In the genomic region with DNA sequence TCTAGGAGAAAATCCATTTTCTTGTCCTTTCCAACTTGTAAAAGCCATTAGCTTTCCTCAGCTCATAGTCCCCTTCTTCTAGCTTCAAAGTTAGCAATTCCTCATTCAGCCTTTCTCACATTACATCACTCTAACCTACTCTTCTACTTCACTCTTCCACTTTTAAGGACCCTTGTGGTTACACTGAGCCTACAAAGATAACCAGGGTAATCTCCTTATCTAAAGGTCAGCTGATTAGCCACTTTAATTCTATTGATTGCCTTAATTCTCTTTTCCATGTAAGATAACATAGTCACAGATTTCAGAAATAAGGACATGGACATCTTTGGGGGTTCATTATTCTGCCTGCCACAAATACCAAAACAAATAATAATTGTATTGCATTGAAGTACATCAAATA, we compare ENCODE assay signal across 1 cellular context.
TF ChIP-seq lines count a peak whose summit lies in the region.

No MANE protein-coding gene starts in this region.

TF ChIP-seq in HepG2, 621 proteins besides CTCF, POLR2A, EP300 and RAD21 (continued from another document):
- TF ChIP-seq ZNF318 (CRISPR knock-in tag; IDR thresholded peaks at IDR 0.05): no peak
- no peak for TF ChIP-seq RFXAP (CRISPR knock-in tag; IDR thresholded peaks at IDR 0.05; ENCODE audit: borderline replicate concordance)
- TF ChIP-seq, protein P1, sequence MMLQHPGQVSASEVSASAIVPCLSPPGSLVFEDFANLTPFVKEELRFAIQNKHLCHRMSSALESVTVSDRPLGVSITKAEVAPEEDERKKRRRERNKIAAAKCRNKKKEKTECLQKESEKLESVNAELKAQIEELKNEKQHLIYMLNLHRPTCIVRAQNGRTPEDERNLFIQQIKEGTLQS (CRISPR knock-in tag; IDR thresholded peaks at IDR 0.05): no peak
- no peak for TF ChIP-seq ZNF260 (CRISPR knock-in tag; IDR thresholded peaks at IDR 0.05; ENCODE audit: borderline replicate concordance, low read depth)
- no peak for TF ChIP-seq IRX3 (CRISPR knock-in tag; IDR thresholded peaks at IDR 0.05; ENCODE audit: borderline replicate concordance, low read depth)
- no peak for TF ChIP-seq REST (IDR thresholded peaks at IDR 0.05; ENCODE audit: borderline replicate concordance in 1 of 2, low read depth in 1 of 2, low read length in 2 of 2)
- TF ChIP-seq HIVEP1 (CRISPR knock-in tag; IDR thresholded peaks at IDR 0.05): no peak
- no peak for TF ChIP-seq SP1 (IDR thresholded peaks at IDR 0.05)
- TF ChIP-seq SP1 (CRISPR knock-in tag; IDR thresholded peaks at IDR 0.05): no peak
- no peak for TF ChIP-seq TEAD3 (CRISPR knock-in tag; optimal IDR thresholded peaks at IDR 0.05; ENCODE audit: borderline replicate concordance)
- TF ChIP-seq ZNF510 (CRISPR knock-in tag; IDR thresholded peaks at IDR 0.05; ENCODE audit: low read depth): no peak
- TF ChIP-seq NKX3-1 (CRISPR knock-in tag; IDR thresholded peaks at IDR 0.05): no peak
- TF ChIP-seq, protein P2, sequence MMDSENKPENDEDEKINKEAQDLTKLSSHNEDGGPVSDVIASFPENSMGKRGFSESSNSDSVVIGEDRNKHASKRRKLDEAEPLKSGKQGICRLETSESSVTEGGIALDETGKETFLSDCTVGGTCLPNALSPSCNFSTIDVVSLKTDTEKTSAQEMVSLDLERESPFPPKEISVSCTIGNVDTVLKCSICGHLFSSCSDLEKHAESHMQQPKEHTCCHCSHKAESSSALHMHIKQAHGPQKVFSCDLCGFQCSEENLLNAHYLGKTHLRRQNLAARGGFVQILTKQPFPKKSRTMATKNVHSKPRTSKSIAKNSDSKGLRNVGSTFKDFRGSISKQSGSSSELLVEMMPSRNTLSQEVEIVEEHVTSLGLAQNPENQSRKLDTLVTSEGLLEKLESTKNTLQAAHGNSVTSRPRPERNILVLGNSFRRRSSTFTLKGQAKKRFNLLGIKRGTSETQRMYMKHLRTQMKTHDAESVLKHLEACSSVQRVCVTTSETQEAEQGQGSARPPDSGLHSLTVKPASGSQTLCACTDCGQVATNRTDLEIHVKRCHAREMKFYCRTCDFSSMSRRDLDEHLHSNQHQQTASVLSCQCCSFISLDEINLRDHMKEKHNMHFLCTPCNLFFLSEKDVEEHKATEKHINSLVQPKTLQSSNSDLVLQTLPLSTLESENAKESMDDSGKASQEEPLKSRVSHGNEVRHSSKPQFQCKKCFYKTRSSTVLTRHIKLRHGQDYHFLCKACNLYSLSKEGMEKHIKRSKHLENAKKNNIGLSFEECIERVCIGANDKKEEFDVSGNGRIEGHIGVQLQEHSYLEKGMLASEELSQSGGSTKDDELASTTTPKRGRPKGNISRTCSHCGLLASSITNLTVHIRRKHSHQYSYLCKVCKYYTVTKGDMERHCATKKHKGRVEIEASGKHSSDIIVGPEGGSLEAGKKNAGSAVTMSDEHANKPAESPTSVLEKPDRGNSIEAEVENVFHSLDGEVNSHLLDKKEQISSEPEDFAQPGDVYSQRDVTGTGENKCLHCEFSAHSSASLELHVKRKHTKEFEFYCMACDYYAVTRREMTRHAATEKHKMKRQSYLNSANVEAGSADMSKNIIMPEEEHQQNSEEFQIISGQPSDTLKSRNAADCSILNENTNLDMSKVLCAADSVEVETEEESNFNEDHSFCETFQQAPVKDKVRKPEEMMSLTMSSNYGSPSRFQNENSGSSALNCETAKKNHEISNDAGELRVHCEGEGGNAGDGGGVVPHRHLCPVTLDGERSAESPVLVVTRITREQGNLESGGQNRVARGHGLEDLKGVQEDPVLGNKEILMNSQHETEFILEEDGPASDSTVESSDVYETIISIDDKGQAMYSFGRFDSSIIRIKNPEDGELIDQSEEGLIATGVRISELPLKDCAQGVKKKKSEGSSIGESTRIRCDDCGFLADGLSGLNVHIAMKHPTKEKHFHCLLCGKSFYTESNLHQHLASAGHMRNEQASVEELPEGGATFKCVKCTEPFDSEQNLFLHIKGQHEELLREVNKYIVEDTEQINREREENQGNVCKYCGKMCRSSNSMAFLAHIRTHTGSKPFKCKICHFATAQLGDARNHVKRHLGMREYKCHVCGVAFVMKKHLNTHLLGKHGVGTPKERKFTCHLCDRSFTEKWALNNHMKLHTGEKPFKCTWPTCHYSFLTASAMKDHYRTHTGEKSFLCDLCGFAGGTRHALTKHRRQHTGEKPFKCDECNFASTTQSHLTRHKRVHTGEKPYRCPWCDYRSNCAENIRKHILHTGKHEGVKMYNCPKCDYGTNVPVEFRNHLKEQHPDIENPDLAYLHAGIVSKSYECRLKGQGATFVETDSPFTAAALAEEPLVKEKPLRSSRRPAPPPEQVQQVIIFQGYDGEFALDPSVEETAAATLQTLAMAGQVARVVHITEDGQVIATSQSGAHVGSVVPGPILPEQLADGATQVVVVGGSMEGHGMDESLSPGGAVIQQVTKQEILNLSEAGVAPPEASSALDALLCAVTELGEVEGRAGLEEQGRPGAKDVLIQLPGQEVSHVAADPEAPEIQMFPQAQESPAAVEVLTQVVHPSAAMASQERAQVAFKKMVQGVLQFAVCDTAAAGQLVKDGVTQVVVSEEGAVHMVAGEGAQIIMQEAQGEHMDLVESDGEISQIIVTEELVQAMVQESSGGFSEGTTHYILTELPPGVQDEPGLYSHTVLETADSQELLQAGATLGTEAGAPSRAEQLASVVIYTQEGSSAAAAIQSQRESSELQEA (CRISPR knock-in tag; IDR thresholded peaks at IDR 0.05; ENCODE audit: not compliant biosample characterization): no peak
- TF ChIP-seq FOXO1 (CRISPR knock-in tag; IDR thresholded peaks at IDR 0.05): no peak
- TF ChIP-seq, protein P3, sequence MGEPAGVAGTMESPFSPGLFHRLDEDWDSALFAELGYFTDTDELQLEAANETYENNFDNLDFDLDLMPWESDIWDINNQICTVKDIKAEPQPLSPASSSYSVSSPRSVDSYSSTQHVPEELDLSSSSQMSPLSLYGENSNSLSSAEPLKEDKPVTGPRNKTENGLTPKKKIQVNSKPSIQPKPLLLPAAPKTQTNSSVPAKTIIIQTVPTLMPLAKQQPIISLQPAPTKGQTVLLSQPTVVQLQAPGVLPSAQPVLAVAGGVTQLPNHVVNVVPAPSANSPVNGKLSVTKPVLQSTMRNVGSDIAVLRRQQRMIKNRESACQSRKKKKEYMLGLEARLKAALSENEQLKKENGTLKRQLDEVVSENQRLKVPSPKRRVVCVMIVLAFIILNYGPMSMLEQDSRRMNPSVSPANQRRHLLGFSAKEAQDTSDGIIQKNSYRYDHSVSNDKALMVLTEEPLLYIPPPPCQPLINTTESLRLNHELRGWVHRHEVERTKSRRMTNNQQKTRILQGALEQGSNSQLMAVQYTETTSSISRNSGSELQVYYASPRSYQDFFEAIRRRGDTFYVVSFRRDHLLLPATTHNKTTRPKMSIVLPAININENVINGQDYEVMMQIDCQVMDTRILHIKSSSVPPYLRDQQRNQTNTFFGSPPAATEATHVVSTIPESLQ (CRISPR knock-in tag; conservative IDR thresholded peaks at IDR 0.05): no peak
- TF ChIP-seq SRSF4 (IDR thresholded peaks at IDR 0.05; ENCODE audit: low read depth, low read length, poor library complexity, severe bottlenecking): no peak
- TF ChIP-seq, protein P4, sequence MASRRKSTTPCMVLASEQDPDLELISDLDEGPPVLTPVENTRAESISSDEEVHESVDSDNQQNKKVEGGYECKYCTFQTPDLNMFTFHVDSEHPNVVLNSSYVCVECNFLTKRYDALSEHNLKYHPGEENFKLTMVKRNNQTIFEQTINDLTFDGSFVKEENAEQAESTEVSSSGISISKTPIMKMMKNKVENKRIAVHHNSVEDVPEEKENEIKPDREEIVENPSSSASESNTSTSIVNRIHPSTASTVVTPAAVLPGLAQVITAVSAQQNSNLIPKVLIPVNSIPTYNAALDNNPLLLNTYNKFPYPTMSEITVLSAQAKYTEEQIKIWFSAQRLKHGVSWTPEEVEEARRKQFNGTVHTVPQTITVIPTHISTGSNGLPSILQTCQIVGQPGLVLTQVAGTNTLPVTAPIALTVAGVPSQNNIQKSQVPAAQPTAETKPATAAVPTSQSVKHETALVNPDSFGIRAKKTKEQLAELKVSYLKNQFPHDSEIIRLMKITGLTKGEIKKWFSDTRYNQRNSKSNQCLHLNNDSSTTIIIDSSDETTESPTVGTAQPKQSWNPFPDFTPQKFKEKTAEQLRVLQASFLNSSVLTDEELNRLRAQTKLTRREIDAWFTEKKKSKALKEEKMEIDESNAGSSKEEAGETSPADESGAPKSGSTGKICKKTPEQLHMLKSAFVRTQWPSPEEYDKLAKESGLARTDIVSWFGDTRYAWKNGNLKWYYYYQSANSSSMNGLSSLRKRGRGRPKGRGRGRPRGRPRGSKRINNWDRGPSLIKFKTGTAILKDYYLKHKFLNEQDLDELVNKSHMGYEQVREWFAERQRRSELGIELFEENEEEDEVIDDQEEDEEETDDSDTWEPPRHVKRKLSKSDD (CRISPR knock-in tag; IDR thresholded peaks at IDR 0.05; ENCODE audit: low read depth): no peak
- TF ChIP-seq, protein P5, sequence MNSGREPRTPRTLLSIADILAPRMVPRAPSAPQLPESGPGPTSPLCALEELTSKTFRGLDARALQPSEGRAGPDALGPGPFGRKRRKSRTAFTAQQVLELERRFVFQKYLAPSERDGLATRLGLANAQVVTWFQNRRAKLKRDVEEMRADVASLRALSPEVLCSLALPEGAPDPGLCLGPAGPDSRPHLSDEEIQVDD (CRISPR knock-in tag; IDR thresholded peaks at IDR 0.05; ENCODE audit: borderline replicate concordance): no peak
- TF ChIP-seq ZNF549 (CRISPR knock-in tag; IDR thresholded peaks at IDR 0.05): no peak
- no peak for TF ChIP-seq ZFYVE20 (CRISPR knock-in tag; IDR thresholded peaks at IDR 0.05; ENCODE audit: borderline replicate concordance, low read depth)
TF ChIP-seq in HepG2: peak in this region for 0.
